ENCODE assay signal across 8 cellular contexts in the genomic region with DNA sequence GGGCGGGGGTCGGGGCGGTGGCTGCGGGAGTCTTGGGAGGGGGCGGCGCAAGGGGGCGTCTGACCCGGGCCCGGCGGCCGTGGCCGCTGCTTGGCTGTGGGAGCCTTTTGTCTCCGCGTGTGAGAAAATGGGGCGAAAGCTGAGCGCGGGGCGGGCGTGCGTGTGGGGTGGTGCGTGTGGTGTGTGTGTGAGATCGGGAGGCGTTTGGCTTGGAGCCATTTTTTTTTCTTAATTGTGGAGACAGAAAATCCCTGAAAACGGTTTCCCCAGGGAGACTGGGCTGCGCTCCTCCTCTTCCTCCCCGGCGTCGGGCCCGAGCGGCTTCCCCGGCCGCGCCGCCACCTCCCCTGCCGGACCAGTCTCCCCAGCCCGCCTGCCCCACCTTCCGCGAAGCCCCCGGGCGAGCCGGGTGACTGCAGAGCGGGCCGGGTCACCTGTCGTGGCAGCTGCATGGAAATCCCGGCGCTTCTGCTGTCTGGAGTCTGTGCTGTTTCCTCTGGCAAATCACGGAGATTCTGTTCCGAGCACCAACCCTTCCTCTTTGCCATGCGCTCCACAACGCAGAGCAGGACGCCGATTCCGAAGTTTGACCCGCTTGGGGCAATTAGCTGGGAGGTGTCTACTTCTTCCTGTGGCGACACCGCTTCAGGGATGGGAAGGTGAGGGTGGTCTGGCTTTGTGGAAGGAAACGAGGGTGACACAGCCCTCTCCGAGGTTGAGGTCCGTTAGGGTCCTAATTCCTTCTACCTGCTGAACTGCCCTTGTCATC.
DNase-seq lines count a peak whose midpoint lies in the region; ATAC-seq, FAIRE-seq and TF ChIP-seq lines count a peak whose summit lies in the region.

No MANE protein-coding gene starts in this region.

- peak overlapping the region; percentile 73 to 92 (median 82) for H3K4me3 ChIP-seq in BLaER1 treated with 17β-estradiol and CSF1 and Interleukin-3, amounts not matched to agents 10 nM and 100 nM
- H3K4me3 ChIP-seq in HUES48 (ENCODE audit: low read depth, low read length): peak overlapping the region; percentile 68
- H3K4me3 ChIP-seq in fibroblast of villous mesenchyme (ENCODE audit: low read depth, low read length): peak overlapping the region; percentile 79

- no peaks in the 10 kb centered on the region for H3K9me3 Mint-ChIP-seq in nephron

- H3K27me3 Mint-ChIP-seq in nephron (ENCODE audit: low read depth): peaks cover 5% of the 10 kb centered on the region

- H3K36me3 Mint-ChIP-seq in nephron (ENCODE audit: low read depth): peaks cover 21% of the 10 kb centered on the region

- DNase-seq in RCC 7860 (ENCODE audit: low spot score) (peak; percentile 28), activated gamma-delta T cell (lab: John Stamatoyannopoulos, UW) (peak; percentile 45), fibroblast of villous mesenchyme (ENCODE audit: low read depth) (peak; percentile 65)

- 0 out of 22 replicates have a peak, but pooled peaks cover 0 to under 1% (median 0%) of the 10 kb centered on the region in 11 experiments for H3K36me3 ChIP-seq in BLaER1 treated with 17β-estradiol and CSF1 and Interleukin-3, amounts not matched to agents 10 nM and 100 nM
- no peaks in the 10 kb centered on the region for H3K36me3 ChIP-seq in HUES48 (ENCODE audit: control insufficient read depth, insufficient read depth, low read length)

- FAIRE-seq in RCC 7860 (lab: Jason Lieb, UNC): no peak

- H4K20me1 ChIP-seq in BLaER1 treated with 17β-estradiol and CSF1 and Interleukin-3, amounts not matched to agents 10 nM and 100 nM: peaks cover 36 to 51% (median 48%) of the 10 kb centered on the region in 11 experiments; a peak in 21 of 22 replicates

- ATAC-seq in GM21367 (IDR thresholded peaks at IDR 0.05; ENCODE audit: unreplicated experiment): peak; percentile 24

- H3K4me3 Mint-ChIP-seq in nephron: peak overlapping the region; percentile 94 to 98 (median 96)

- TF ChIP-seq CTCF in fibroblast of villous mesenchyme (IDR thresholded peaks at IDR 0.05; ENCODE audit: insufficient read depth, low read depth, low read length): no peak
- TF ChIP-seq CTCF in nephron (IDR thresholded peaks at IDR 0.05; ENCODE audit: unreplicated experiment in 3 of 3): no peak

- H3K9ac ChIP-seq in BLaER1 treated with 17β-estradiol and CSF1 and Interleukin-3, amounts not matched to agents 10 nM and 100 nM: peak overlapping the region; percentile 84 to 97 (median 90)
- peak overlapping the region; percentile 9; the same call in 1 of the 2 replicates for H3K9ac ChIP-seq in HUES48 (ENCODE audit: low read depth, low read length)

- no peaks in the 10 kb centered on the region for H3K27me3 ChIP-seq in BLaER1 treated with 17β-estradiol and CSF1 and Interleukin-3, amounts not matched to agents 10 nM and 100 nM
- H3K27me3 ChIP-seq in HUES48 (ENCODE audit: control insufficient read depth, insufficient read depth, low read length): peaks cover 11% of the 10 kb centered on the region

- H3K4me1 Mint-ChIP-seq in nephron: peaks cover 41% of the 10 kb centered on the region

- H3K4me2 ChIP-seq in BLaER1 treated with 17β-estradiol and CSF1 and Interleukin-3, amounts not matched to agents 10 nM and 100 nM: peak overlapping the region; percentile 91 to 99 (median 98)

- peak overlapping the region; percentile 82 to 97 (median 89); a peak in 21 of 22 replicates for H3K27ac ChIP-seq in BLaER1 treated with 17β-estradiol and CSF1 and Interleukin-3, amounts not matched to agents 10 nM and 100 nM
- peak overlapping the region; percentile 3 for H3K27ac ChIP-seq in HUES48 (ENCODE audit: low read depth, low read length)
- peak overlapping the region; percentile 17 for H3K27ac ChIP-seq in temporal lobe (ENCODE audit: low read depth, low read length)

- peaks cover 26 to 46% (median 32%) of the 10 kb centered on the region in 10 experiments for H3K4me1 ChIP-seq in BLaER1 treated with 17β-estradiol and CSF1 and Interleukin-3, amounts not matched to agents 10 nM and 100 nM
- peaks cover 7% of the 10 kb centered on the region for H3K4me1 ChIP-seq in HUES48 (ENCODE audit: control insufficient read depth, insufficient read depth, low read length)

- no peaks in the 10 kb centered on the region for H3K9me3 ChIP-seq in BLaER1 treated with 17β-estradiol and CSF1 and Interleukin-3, amounts not matched to agents 10 nM and 100 nM (replicated peaks in 1 of 11)
- no peaks in the 10 kb centered on the region for H3K9me3 ChIP-seq in HUES48 (ENCODE audit: control insufficient read depth, insufficient read depth, low read length)

- peak overlapping the region; percentile 74 to 97 (median 75) for H3K27ac Mint-ChIP-seq in nephron

Comparison
In these comparisons a context has a peak if more than half of its experiments do, and no peak if none do; other contexts are left out.
1. Peak in every context shown above with its lines: DNase-seq, ATAC-seq, H3K4me3 ChIP-seq and H3K27ac ChIP-seq.
2. H3K27ac ChIP-seq: peak in every context shown above with its lines; median percentile 89 in BLaER1 treated with 17β-estradiol and CSF1 and Interleukin-3, amounts not matched to agents 10 nM and 100 nM; 17 in temporal lobe; 3 in HUES48.